Comparison of ENCODE assay signal across 9 cellular contexts in the genomic region with DNA sequence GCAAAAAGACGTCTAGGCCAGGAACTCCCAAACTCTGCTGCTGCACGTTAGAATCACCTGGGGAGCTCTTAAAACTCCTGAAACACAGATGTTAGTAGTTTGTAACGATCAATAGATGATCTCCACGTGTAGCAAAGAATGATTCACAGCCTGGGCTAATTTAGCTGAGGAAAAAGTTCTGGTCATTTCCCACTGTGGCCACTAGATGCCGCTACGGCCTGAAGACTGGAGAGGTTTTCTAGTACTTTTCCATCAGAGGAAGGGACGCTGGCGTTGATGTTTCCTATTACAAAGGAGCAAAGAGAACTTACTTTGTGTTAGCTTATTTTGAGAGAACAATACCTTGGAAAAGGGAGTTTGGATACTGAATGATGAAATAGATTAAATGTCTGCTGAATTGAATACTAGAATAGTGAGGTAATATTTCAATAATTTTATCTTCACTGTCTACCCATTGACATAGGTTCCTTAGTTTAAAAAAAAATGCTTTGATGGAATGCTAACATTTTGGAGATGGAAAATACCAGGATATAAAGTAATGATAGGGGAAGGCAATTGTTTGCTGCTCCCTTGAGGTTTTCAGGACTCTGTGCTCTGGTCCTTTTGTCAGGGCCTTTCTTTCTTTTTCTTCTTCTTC.
DNase-seq lines count a peak whose midpoint lies in the region; ATAC-seq and TF ChIP-seq lines count a peak whose summit lies in the region.
"Had no signal": no experiment of that assay in that cellular context is flagged by ENCODE, and none has a peak within 500 bp of the region (broad histone marks: within the 10 kb centered on the region; RNA-seq: fewer than 3 reads in every experiment).

No MANE protein-coding gene starts in this region.

- DNase-seq in GM12865 (ENCODE audit: low read depth) (peak; percentile 79), NCI-H1105 treated with DMSO at 0.1 percent for 48 hours (lab: John Stamatoyannopoulos, UW) (peak; percentile 81), SKM-1 (lab: John Stamatoyannopoulos, UW; ENCODE audit: unreplicated experiment) (peak; percentile 57), cardiac muscle cell (ENCODE audit: low read depth in 1 of 2, low spot score in 1 of 2) (peak; percentile 85 to 86), prostate gland (ENCODE audit: low spot score) (peak; percentile 71)
- peak; percentile 67 for DNase-seq in activated naive CD8-positive, alpha-beta T cell treated with anti-CD3 and anti-CD28 coated beads for 36 hours

- 3% methylated on average over 8 of the region's 8 CpGs for WGBS in prostate gland

- no peaks in the 10 kb centered on the region for H3K36me3 Mint-ChIP-seq in activated naive CD8-positive, alpha-beta T cell treated with anti-CD3 and anti-CD28 coated beads for 36 hours
- H3K36me3 Mint-ChIP-seq in stimulated activated memory B cell treated with anti-CD40 and anti-IgM and Interleukin-4, amounts not matched to agents 10 μg/mL and 1 μg/mL and 100 μg/mL, for 72 hours, result no peaks in the 10 kb centered on the region

- ATAC-seq in HG02642 (IDR thresholded peaks at IDR 0.05; ENCODE audit: poor library complexity, unreplicated experiment), result peak; percentile 76
- ATAC-seq in stimulated activated memory B cell treated with anti-CD40 and anti-IgM and Interleukin-4, amounts not matched to agents 10 μg/mL and 1 μg/mL and 100 μg/mL, for 72 hours, result no peak

- no peak for TF ChIP-seq POLR2A in prostate gland (IDR thresholded peaks at IDR 0.05)

- no peaks in the 10 kb centered on the region for H3K9me3 ChIP-seq in cardiac muscle cell (ENCODE audit: low read depth)
- no peaks in the 10 kb centered on the region for H3K9me3 ChIP-seq in prostate gland

- no peak overlapping the region for H3K4me3 Mint-ChIP-seq in activated naive CD8-positive, alpha-beta T cell treated with anti-CD3 and anti-CD28 coated beads for 36 hours
- H3K4me3 Mint-ChIP-seq in stimulated activated memory B cell treated with anti-CD40 and anti-IgM and Interleukin-4, amounts not matched to agents 10 μg/mL and 1 μg/mL and 100 μg/mL, for 72 hours, result no peak overlapping the region

- H3K27ac ChIP-seq in cardiac muscle cell (no peak overlapping the region), prostate gland (no peak overlapping the region)
- H3K27ac ChIP-seq: skin epidermis had no signal

- H3K9me3 Mint-ChIP-seq in activated naive CD8-positive, alpha-beta T cell treated with anti-CD3 and anti-CD28 coated beads for 36 hours, result no peaks in the 10 kb centered on the region
- H3K9me3 Mint-ChIP-seq in stimulated activated memory B cell treated with anti-CD40 and anti-IgM and Interleukin-4, amounts not matched to agents 10 μg/mL and 1 μg/mL and 100 μg/mL, for 72 hours, result no peaks in the 10 kb centered on the region

- H3K36me3 ChIP-seq in cardiac muscle cell (peaks cover 5% of the 10 kb centered on the region), prostate gland (no peaks in the 10 kb centered on the region)

- H3K4me1 Mint-ChIP-seq in activated naive CD8-positive, alpha-beta T cell treated with anti-CD3 and anti-CD28 coated beads for 36 hours, result peaks cover 8% of the 10 kb centered on the region
- H3K4me1 Mint-ChIP-seq in stimulated activated memory B cell treated with anti-CD40 and anti-IgM and Interleukin-4, amounts not matched to agents 10 μg/mL and 1 μg/mL and 100 μg/mL, for 72 hours, result peaks cover 4% of the 10 kb centered on the region

- TF ChIP-seq CTCF in GM12865 (IDR thresholded peaks at IDR 0.05; ENCODE audit: insufficient read depth, low read depth, low read length, missing control alignments) (peak; percentile 86), cardiac muscle cell (IDR thresholded peaks at IDR 0.05; ENCODE audit: low read depth, low read length) (peak; percentile 93), prostate gland (IDR thresholded peaks at IDR 0.05) (peak; percentile 86 to 95 (median 92))

- H3K27me3 Mint-ChIP-seq in activated naive CD8-positive, alpha-beta T cell treated with anti-CD3 and anti-CD28 coated beads for 36 hours, result peaks cover 23% of the 10 kb centered on the region
- peaks cover 32% of the 10 kb centered on the region for H3K27me3 Mint-ChIP-seq in stimulated activated memory B cell treated with anti-CD40 and anti-IgM and Interleukin-4, amounts not matched to agents 10 μg/mL and 1 μg/mL and 100 μg/mL, for 72 hours

- H3K4me1 ChIP-seq in cardiac muscle cell (ENCODE audit: low read depth), result peaks cover 3% of the 10 kb centered on the region
- no peaks in the 10 kb centered on the region for H3K4me1 ChIP-seq in prostate gland (replicated peaks)

- no peak overlapping the region for H3K27ac Mint-ChIP-seq in activated naive CD8-positive, alpha-beta T cell treated with anti-CD3 and anti-CD28 coated beads for 36 hours
- H3K27ac Mint-ChIP-seq in stimulated activated memory B cell treated with anti-CD40 and anti-IgM and Interleukin-4, amounts not matched to agents 10 μg/mL and 1 μg/mL and 100 μg/mL, for 72 hours, result no peak overlapping the region

- H3K4me3 ChIP-seq in GM12865 (ENCODE audit: low read depth, low read length), result no peak overlapping the region
- H3K4me3 ChIP-seq in cardiac muscle cell, result no peak overlapping the region
- no peak overlapping the region for H3K4me3 ChIP-seq in prostate gland
- H3K4me3 ChIP-seq: skin epidermis had no signal

- no peaks in the 10 kb centered on the region for H3K27me3 ChIP-seq in cardiac muscle cell
- H3K27me3 ChIP-seq in prostate gland (replicated peaks; ENCODE audit: insufficient read depth), result no peaks in the 10 kb centered on the region

- intact Hi-C loops in prostate gland (cut with DNase I), result loop anchor here (10.0 kb wide), 1 partner anchor 53 kb away; no protein-coding TSS in a partner anchor
